1 cellular context compared by ENCODE assay signal in the genomic region with DNA sequence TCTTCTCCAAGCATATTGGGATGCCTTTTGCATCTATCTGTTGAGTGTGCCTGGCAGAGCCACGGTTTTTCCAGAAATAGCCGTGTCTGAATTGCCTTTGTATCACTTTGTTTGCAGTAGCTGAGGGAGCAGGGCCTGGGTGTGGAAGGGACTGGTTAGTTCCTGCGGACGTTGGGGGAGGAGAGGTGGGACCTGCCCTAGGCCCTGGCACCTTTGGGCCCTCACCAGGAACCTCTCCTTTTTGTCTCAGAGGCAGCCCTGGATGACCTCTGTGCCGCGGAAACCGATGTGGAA.
TF ChIP-seq lines count a peak whose summit lies in the region.

No MANE protein-coding gene starts in this region.

TF ChIP-seq in HepG2, 621 proteins besides CTCF, POLR2A, EP300 and RAD21:
- TF ChIP-seq ZBTB38 (CRISPR knock-in tag; IDR thresholded peaks at IDR 0.05): no peak
- TF ChIP-seq GTF2F1 (IDR thresholded peaks at IDR 0.05; ENCODE audit: low read length): no peak
- TF ChIP-seq, protein P1, sequence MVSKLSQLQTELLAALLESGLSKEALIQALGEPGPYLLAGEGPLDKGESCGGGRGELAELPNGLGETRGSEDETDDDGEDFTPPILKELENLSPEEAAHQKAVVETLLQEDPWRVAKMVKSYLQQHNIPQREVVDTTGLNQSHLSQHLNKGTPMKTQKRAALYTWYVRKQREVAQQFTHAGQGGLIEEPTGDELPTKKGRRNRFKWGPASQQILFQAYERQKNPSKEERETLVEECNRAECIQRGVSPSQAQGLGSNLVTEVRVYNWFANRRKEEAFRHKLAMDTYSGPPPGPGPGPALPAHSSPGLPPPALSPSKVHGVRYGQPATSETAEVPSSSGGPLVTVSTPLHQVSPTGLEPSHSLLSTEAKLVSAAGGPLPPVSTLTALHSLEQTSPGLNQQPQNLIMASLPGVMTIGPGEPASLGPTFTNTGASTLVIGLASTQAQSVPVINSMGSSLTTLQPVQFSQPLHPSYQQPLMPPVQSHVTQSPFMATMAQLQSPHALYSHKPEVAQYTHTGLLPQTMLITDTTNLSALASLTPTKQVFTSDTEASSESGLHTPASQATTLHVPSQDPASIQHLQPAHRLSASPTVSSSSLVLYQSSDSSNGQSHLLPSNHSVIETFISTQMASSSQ (IDR thresholded peaks at IDR 0.05; ENCODE audit: low read depth): no peak
- TF ChIP-seq, protein P1 (CRISPR knock-in tag; IDR thresholded peaks at IDR 0.05; ENCODE audit: borderline replicate concordance): no peak
- TF ChIP-seq ZBTB7A (CRISPR knock-in tag; IDR thresholded peaks at IDR 0.05): peak; percentile 39; the same call in 1 of the 2 replicates
- no peak for TF ChIP-seq NKX3-1 (CRISPR knock-in tag; IDR thresholded peaks at IDR 0.05)
- 0 out of 2 replicates have a peak, but pooled peaks have one; percentile 13 for TF ChIP-seq EED (CRISPR knock-in tag; IDR thresholded peaks at IDR 0.05)
- TF ChIP-seq, protein P2, sequence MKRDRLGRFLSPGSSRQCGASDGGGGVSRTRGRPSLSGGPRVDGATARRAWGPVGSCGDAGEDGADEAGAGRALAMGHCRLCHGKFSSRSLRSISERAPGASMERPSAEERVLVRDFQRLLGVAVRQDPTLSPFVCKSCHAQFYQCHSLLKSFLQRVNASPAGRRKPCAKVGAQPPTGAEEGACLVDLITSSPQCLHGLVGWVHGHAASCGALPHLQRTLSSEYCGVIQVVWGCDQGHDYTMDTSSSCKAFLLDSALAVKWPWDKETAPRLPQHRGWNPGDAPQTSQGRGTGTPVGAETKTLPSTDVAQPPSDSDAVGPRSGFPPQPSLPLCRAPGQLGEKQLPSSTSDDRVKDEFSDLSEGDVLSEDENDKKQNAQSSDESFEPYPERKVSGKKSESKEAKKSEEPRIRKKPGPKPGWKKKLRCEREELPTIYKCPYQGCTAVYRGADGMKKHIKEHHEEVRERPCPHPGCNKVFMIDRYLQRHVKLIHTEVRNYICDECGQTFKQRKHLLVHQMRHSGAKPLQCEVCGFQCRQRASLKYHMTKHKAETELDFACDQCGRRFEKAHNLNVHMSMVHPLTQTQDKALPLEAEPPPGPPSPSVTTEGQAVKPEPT (CRISPR knock-in tag; IDR thresholded peaks at IDR 0.05; ENCODE audit: low read depth): peak; percentile 52; the same call in 1 of the 2 replicates
- no peak for TF ChIP-seq NONO (IDR thresholded peaks at IDR 0.05)
- TF ChIP-seq NONO (CRISPR knock-in tag; conservative IDR thresholded peaks at IDR 0.05): 0 out of 2 replicates have a peak, but pooled peaks have one; percentile 2
- no peak for TF ChIP-seq HNRNPL (IDR thresholded peaks at IDR 0.05; ENCODE audit: low read depth, low read length)
- no peak for TF ChIP-seq SOX5 (CRISPR knock-in tag; IDR thresholded peaks at IDR 0.05; ENCODE audit: borderline replicate concordance)
- no peak for TF ChIP-seq ZNF569 (CRISPR knock-in tag; IDR thresholded peaks at IDR 0.05; ENCODE audit: borderline replicate concordance)
- TF ChIP-seq SATB2 (CRISPR knock-in tag; IDR thresholded peaks at IDR 0.05): no peak
- no peak for TF ChIP-seq SMARCC2 (IDR thresholded peaks at IDR 0.05)
- TF ChIP-seq, protein P3, sequence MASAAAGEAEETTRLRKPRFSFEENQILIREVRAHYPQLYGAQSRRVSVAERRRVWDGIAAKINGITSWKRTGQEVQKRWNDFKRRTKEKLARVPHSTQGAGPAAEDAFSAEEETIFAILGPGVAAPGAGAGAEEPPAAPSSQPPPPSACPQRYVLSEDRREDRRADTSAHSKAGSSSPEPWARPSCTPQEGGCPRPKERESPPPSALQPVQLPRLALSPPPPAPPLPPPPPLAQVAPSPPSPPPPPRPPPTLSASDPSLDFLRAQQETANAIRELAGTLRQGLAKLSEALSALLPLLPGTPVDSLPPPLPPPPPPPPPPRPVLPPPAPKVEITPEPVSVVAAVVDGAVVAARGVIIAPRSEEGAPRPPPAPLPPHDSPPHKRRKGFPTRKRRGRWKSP (CRISPR knock-in tag; IDR thresholded peaks at IDR 0.05): no peak
